ENCODE assay signal across 15 cellular contexts in the genomic region with DNA sequence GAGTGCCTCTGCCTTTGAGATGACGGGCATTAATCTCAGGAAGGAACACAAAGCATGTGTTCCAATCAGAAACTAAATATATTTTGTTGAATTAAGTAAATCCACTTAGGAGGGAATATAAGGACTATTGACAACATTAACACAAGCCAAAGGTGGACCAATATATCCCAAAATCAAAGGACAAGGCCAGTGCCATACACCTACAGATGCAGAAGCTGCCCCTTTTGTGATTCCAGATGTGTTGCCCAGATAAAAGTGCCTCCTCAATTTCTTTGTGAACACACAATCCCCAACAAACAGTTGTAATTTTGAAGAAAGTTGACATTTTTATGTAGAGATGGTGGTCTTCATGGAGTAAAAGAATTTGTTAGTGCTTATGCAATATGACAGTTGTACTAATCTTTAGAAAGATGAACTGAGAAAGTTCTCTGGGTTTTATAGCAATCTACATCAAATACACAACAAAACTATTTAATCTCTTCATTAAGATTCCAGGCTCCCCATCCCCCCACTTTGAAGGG. TPM values are rescaled to one million over a fixed set of nuclear protein-coding genes. Genes with fewer than 3 reads are reported as not detected.
DNase-seq lines count a peak whose midpoint lies in the region; ATAC-seq, FAIRE-seq and TF ChIP-seq lines count a peak whose summit lies in the region.
"Had no signal": no experiment of that assay in that cellular context is flagged by ENCODE, and none has a peak within 500 bp of the region (broad histone marks: within the 10 kb centered on the region; RNA-seq: fewer than 3 reads in every experiment).

No MANE protein-coding gene starts in this region.

- TF ChIP-seq RAD21 in HepG2 (CRISPR knock-in tag; IDR thresholded peaks at IDR 0.05) = no peak

- POLR2A ChIA-PET in HepG2 (lab: Yijun Ruan, JAX) = interaction anchor here (1.5 kb wide), 1 partner anchor 14 kb away, joined by 3 read pairs; no protein-coding TSS in a partner anchor
- POLR2A ChIA-PET in OCI-LY7 (lab: Charles Lee) = interaction anchor here (1.5 kb wide), 1 partner anchor 39 kb away, joined by 3 read pairs; no protein-coding TSS in a partner anchor

- TF ChIP-seq POLR2A in HepG2 (IDR thresholded peaks at IDR 0.05; ENCODE audit: insufficient read depth in 1 of 2, low read depth in 2 of 2, low read length in 2 of 2) = no peak
- no peak for TF ChIP-seq POLR2A in right lobe of liver (IDR thresholded peaks at IDR 0.05)
- no peak for TF ChIP-seq POLR2A in GM12892 (IDR thresholded peaks at IDR 0.05; ENCODE audit: low read depth, low read length)

- no peaks in the 10 kb centered on the region for H3K9me2 ChIP-seq in OCI-LY7 (ENCODE audit: insufficient read depth, low read length)

- H3K27ac Mint-ChIP-seq in effector memory CD8-positive, alpha-beta T cell = peak overlapping the region; percentile 5 to 60

- peaks cover 63% of the 10 kb centered on the region for H3K36me3 Mint-ChIP-seq in effector memory CD8-positive, alpha-beta T cell (ENCODE audit: insufficient read depth)

- no peaks in the 10 kb centered on the region for H3K27me3 ChIP-seq in HepG2 (ENCODE audit: control insufficient read depth in 1 of 2, insufficient read depth in 2 of 2, low read length in 2 of 2)
- H3K27me3 ChIP-seq in right lobe of liver = no peaks in the 10 kb centered on the region

- no peak for DNase-seq in HepG2 (ENCODE audit: low spot score)
- DNase-seq in right lobe of liver = no peak
- no peak for DNase-seq in OCI-LY7 (ENCODE audit: low spot score)
- DNase-seq in effector memory CD8-positive, alpha-beta T cell = no peak
- no peak for DNase-seq in putamen (ENCODE audit: low spot score)
- DNase-seq in GM12892 (ENCODE audit: insufficient read length) = no peak
- DNase-seq: ACHN, EL, KG1, NCI-H1436, NCI-H2029, NCI-H2171, NCI-H446, NCI-H748 treated with DMSO at 0.1 percent for 48 hours had no signal

- no peak overlapping the region for H3K9ac ChIP-seq in HepG2 (ENCODE audit: insufficient read depth, low read depth, low read length)

- no peaks in the 10 kb centered on the region for H3K9me3 Mint-ChIP-seq in effector memory CD8-positive, alpha-beta T cell

- CTCF ChIA-PET in HepG2 (lab: Yijun Ruan, JAX; ENCODE audit: low intra/inter-chr PET ratio, low total read pairs) = no interaction called here
- CTCF ChIA-PET in OCI-LY7 (lab: Charles Lee; ENCODE audit: unreplicated experiment) = no interaction called here

- TF ChIP-seq CTCF in HepG2 (CRISPR knock-in tag; IDR thresholded peaks at IDR 0.05) (no peak), right lobe of liver (IDR thresholded peaks at IDR 0.05) (no peak), OCI-LY7 (conservative IDR thresholded peaks at IDR 0.05; ENCODE audit: low read length) (no peak)

- H3K9me3 ChIP-seq in HepG2 (ENCODE audit: low read length) (no peaks in the 10 kb centered on the region), right lobe of liver (no peaks in the 10 kb centered on the region), OCI-LY7 (ENCODE audit: low read length) (no peaks in the 10 kb centered on the region)

- H4K20me1 ChIP-seq in HepG2 (ENCODE audit: insufficient read depth, low read length) = no peaks in the 10 kb centered on the region
- 0 out of 2 replicates have a peak, but pooled peaks cover 4% of the 10 kb centered on the region for H4K20me1 ChIP-seq in OCI-LY7 (ENCODE audit: insufficient read depth, low read length)

- intact Hi-C loops in HepG2 (cut with micrococcal nuclease; ENCODE audit: unreplicated experiment) = loop anchor here (5.0 kb wide), 1 partner anchor 35 kb away; the partner anchor contains the start of genes POLR1A and PTCD3
- intact Hi-C loops in right lobe of liver (cut with DNase I) = no loop called here
- intact Hi-C loops in OCI-LY7 (cut with micrococcal nuclease; ENCODE audit: unreplicated experiment) = no loop called here

- peaks cover 0 to 4% of the 10 kb centered on the region in 2 donors for H3K4me1 Mint-ChIP-seq in effector memory CD8-positive, alpha-beta T cell (ENCODE audit: low read depth in 2 of 2)

- H3K79me2 ChIP-seq in HepG2 (ENCODE audit: insufficient read depth, low read length) = no peaks in the 10 kb centered on the region
- no peaks in the 10 kb centered on the region for H3K79me2 ChIP-seq in OCI-LY7 (ENCODE audit: insufficient read depth, low read depth, low read length)

- TF ChIP-seq EP300 in HepG2 (IDR thresholded peaks at IDR 0.05; ENCODE audit: low read depth in 2 of 2, low read length in 2 of 2) = no peak
- no peak for TF ChIP-seq EP300 in HepG2 (CRISPR knock-in tag; IDR thresholded peaks at IDR 0.05; ENCODE audit: borderline replicate concordance)

- H2AFZ ChIP-seq in HepG2 (ENCODE audit: low read length) = no peak overlapping the region
- H2AFZ ChIP-seq in OCI-LY7 (ENCODE audit: low read length) = no peak overlapping the region

- H3K4me1 ChIP-seq in HepG2 (ENCODE audit: insufficient read depth, low read length) = peaks cover 20% of the 10 kb centered on the region
- no peaks in the 10 kb centered on the region for H3K4me1 ChIP-seq in right lobe of liver
- no peaks in the 10 kb centered on the region for H3K4me1 ChIP-seq in OCI-LY7 (ENCODE audit: insufficient read depth, low read length, poor library complexity, severe bottlenecking)

- H3K27me3 Mint-ChIP-seq in effector memory CD8-positive, alpha-beta T cell = no peaks in the 10 kb centered on the region

- FAIRE-seq in HepG2 (lab: Jason Lieb, UNC) (no peak), GM12892 (lab: Jason Lieb, UNC) (no peak)

- in situ Hi-C loops in HepG2 (cut with HindIII; ENCODE audit: extremely low pct_ligation_motif_present, low pct_unique_long_range_greater_than_20kb) = no loop called here

- WGBS in HepG2 (ENCODE audit: low lambda C conversion rate) = 98% methylated on average over 1 of the region's 1 CpG
- 81% methylated on average over 1 of the region's 1 CpG for WGBS in right lobe of liver (ENCODE audit: insufficient coverage, low coverage, low lambda C conversion rate, missing lambda C conversion rate)

- H3K36me3 ChIP-seq in HepG2 (replicated peaks in 1 of 2; ENCODE audit: control insufficient read depth in 1 of 2, insufficient read depth in 2 of 2, low read length in 2 of 2) (peaks cover 23 to 69% of the 10 kb centered on the region in 2 experiments), right lobe of liver (peaks cover 0 to 87% (median 36%) of the 10 kb centered on the region in 4 donors), OCI-LY7 (ENCODE audit: insufficient read depth, low read length) (peaks cover 99% of the 10 kb centered on the region)

- no peak overlapping the region for H3K4me2 ChIP-seq in HepG2 (ENCODE audit: low read depth, low read length)
- H3K4me2 ChIP-seq in OCI-LY7 (ENCODE audit: low read length) = no peak overlapping the region

- ATAC-seq in HepG2 = no peak
- no peak for ATAC-seq in right lobe of liver
- no peak for ATAC-seq in effector memory CD8-positive, alpha-beta T cell (replicated peaks)
- ATAC-seq in GM18870 (IDR thresholded peaks at IDR 0.05; ENCODE audit: unreplicated experiment) = no peak

- H3K27ac ChIP-seq in HepG2 (ENCODE audit: extremely low read length, insufficient read depth, low read length) (no peak overlapping the region), right lobe of liver (no peak overlapping the region), OCI-LY7 (ENCODE audit: low read depth, low read length, poor library complexity, severe bottlenecking) (no peak overlapping the region)

- no peak overlapping the region for H3K4me3 Mint-ChIP-seq in effector memory CD8-positive, alpha-beta T cell

- BruUV-seq in HepG2 (replicated peaks; lab: Mats Ljungman, UMichigan) (no TSS peak), OCI-LY7 (replicated peaks; lab: Mats Ljungman, UMichigan) (TSS peak; percentile 14)

- H3K4me3 ChIP-seq in HepG2 (replicated peaks in 1 of 3; ENCODE audit: insufficient read depth in 1 of 3, low read depth in 2 of 3, low read length in 3 of 3) = no peak overlapping the region
- H3K4me3 ChIP-seq in right lobe of liver = no peak overlapping the region
- no peak overlapping the region for H3K4me3 ChIP-seq in OCI-LY7 (ENCODE audit: low read depth, low read length, poor library complexity, severe bottlenecking)

RNA-seq across cellular contexts. Expression of gene PTCD3, which starts 36.8 kb away (rescaled TPM):
- total RNA-seq in HepG2 (2016; rRNA removed; fragmentation: Illumina TruSeq; extraction: Trizol) (309 and 342 TPM in 2 replicates), right lobe of liver (10 to 100 TPM; 47.6 to 68.2 (median 56.1) TPM), OCI-LY7 (2022) (215 and 227 TPM in 2 replicates)
- 71.6 and 79.2 TPM in 2 replicates for total RNA-seq in HepG2 (2016; cell fraction: cytosol; rRNA removed; fragmentation: Illumina TruSeq; extraction: Trizol; ENCODE audit: low read depth)
- total RNA-seq in HepG2 (2016; cell fraction: insoluble cytoplasmic fraction; rRNA removed; fragmentation: Illumina TruSeq; extraction: Trizol) = 310 TPM in 2 replicates
- 58.3 and 77.0 TPM in 2 replicates for total RNA-seq in HepG2 (2016; cell fraction: membrane; rRNA removed; fragmentation: Illumina TruSeq; extraction: Trizol)
- 445 and 480 TPM in 2 replicates for total RNA-seq in HepG2 (2016; cell fraction: nucleus; rRNA removed; fragmentation: Illumina TruSeq; extraction: Trizol)
- polyA plus RNA-seq in HepG2 (2011; rRNA removed) = 98.5 and 124 TPM in 2 replicates
- 24.5 and 34.9 TPM in 2 replicates for polyA plus RNA-seq in HepG2 (2011; cell fraction: cytosol; rRNA removed)
- 236 and 278 TPM in 2 replicates for polyA plus RNA-seq in HepG2 (2011; cell fraction: nucleus; rRNA removed)
- 66.3 and 99.3 TPM in 2 replicates for polyA plus RNA-seq in HepG2 (2012)
- polyA plus RNA-seq in HepG2 (2016; cell fraction: cytosol; fragmentation: Illumina TruSeq; extraction: Trizol; ENCODE audit: low read depth) = 8.5 and 10.5 TPM in 2 replicates
- polyA plus RNA-seq in HepG2 (2016; cell fraction: insoluble cytoplasmic fraction; fragmentation: Illumina TruSeq; extraction: Trizol; ENCODE audit: low read depth) = 166 and 170 TPM in 2 replicates
- polyA plus RNA-seq in HepG2 (2016; cell fraction: membrane; fragmentation: Illumina TruSeq; extraction: Trizol; ENCODE audit: low read depth) = 10.8 and 14.6 TPM in 2 replicates
- 350 and 370 TPM in 2 replicates for polyA plus RNA-seq in HepG2 (2016; cell fraction: nucleus; fragmentation: Illumina TruSeq; extraction: Trizol; ENCODE audit: insufficient read depth, low read depth)
- 87.7 and 177 TPM in 2 replicates for polyA minus RNA-seq in HepG2 (2011; rRNA and poly(A)+ RNA removed; ENCODE audit: low replicate concordance)
- 91.6 and 159 TPM in 2 replicates for polyA minus RNA-seq in HepG2 (2011; cell fraction: cytosol; rRNA and poly(A)+ RNA removed)
- polyA minus RNA-seq in HepG2 (2011; cell fraction: nucleus; rRNA and poly(A)+ RNA removed) = 941 and 2,119 TPM in 2 replicates
- total RNA-seq in OCI-LY7 (2014; rRNA removed; shearing (Covaris generic)) = 152 and 164 TPM in 2 replicates
- 91.4 TPM for polyA plus RNA-seq in GM12892 (2012; ENCODE audit: missing spikeins)

RNA-seq across cellular contexts. Expression of gene POLR1A, which starts 37.1 kb away (rescaled TPM):
- total RNA-seq in HepG2 (2016; rRNA removed; fragmentation: Illumina TruSeq; extraction: Trizol) (39.9 and 61.1 TPM in 2 replicates), right lobe of liver (10 to 100 TPM; 12.5 to 19.7 (median 14.4) TPM), OCI-LY7 (2022) (42.3 and 53.3 TPM in 2 replicates)
- 4.1 and 4.4 TPM in 2 replicates for total RNA-seq in HepG2 (2016; cell fraction: cytosol; rRNA removed; fragmentation: Illumina TruSeq; extraction: Trizol; ENCODE audit: low read depth)
- 41.0 and 46.9 TPM in 2 replicates for total RNA-seq in HepG2 (2016; cell fraction: insoluble cytoplasmic fraction; rRNA removed; fragmentation: Illumina TruSeq; extraction: Trizol)
- total RNA-seq in HepG2 (2016; cell fraction: membrane; rRNA removed; fragmentation: Illumina TruSeq; extraction: Trizol) = 11.5 and 14.0 TPM in 2 replicates
- total RNA-seq in HepG2 (2016; cell fraction: nucleus; rRNA removed; fragmentation: Illumina TruSeq; extraction: Trizol) = 44.7 and 47.5 TPM in 2 replicates
- 6.5 and 7.2 TPM in 2 replicates for polyA plus RNA-seq in HepG2 (2011; rRNA removed)
- 4.2 and 4.6 TPM in 2 replicates for polyA plus RNA-seq in HepG2 (2011; cell fraction: cytosol; rRNA removed)
- polyA plus RNA-seq in HepG2 (2011; cell fraction: nucleus; rRNA removed) = 13.7 and 16.1 TPM in 2 replicates
- 13.5 and 22.6 TPM in 2 replicates for polyA plus RNA-seq in HepG2 (2012)
- polyA plus RNA-seq in HepG2 (2016; cell fraction: cytosol; fragmentation: Illumina TruSeq; extraction: Trizol; ENCODE audit: low read depth) = 1.0 TPM in 2 replicates
- polyA plus RNA-seq in HepG2 (2016; cell fraction: insoluble cytoplasmic fraction; fragmentation: Illumina TruSeq; extraction: Trizol; ENCODE audit: low read depth) = 14.6 and 20.3 TPM in 2 replicates
- 2.5 and 3.0 TPM in 2 replicates for polyA plus RNA-seq in HepG2 (2016; cell fraction: membrane; fragmentation: Illumina TruSeq; extraction: Trizol; ENCODE audit: low read depth)
- polyA plus RNA-seq in HepG2 (2016; cell fraction: nucleus; fragmentation: Illumina TruSeq; extraction: Trizol; ENCODE audit: insufficient read depth, low read depth) = 26.2 and 30.4 TPM in 2 replicates
- polyA minus RNA-seq in HepG2 (2011; rRNA and poly(A)+ RNA removed; ENCODE audit: low replicate concordance) = 21.9 and 31.1 TPM in 2 replicates
- polyA minus RNA-seq in HepG2 (2011; cell fraction: cytosol; rRNA and poly(A)+ RNA removed) = 18.7 and 22.5 TPM in 2 replicates
- polyA minus RNA-seq in HepG2 (2011; cell fraction: nucleus; rRNA and poly(A)+ RNA removed) = 50.6 and 72.4 TPM in 2 replicates
- total RNA-seq in OCI-LY7 (2014; rRNA removed; shearing (Covaris generic)) = 17.5 and 24.0 TPM in 2 replicates
- 16.7 TPM for polyA plus RNA-seq in GM12892 (2012; ENCODE audit: missing spikeins)

RNA-seq across cellular contexts. Expression of gene IMMT, which starts 52.5 kb away (rescaled TPM):
- 119 and 174 TPM in 2 replicates for total RNA-seq in HepG2 (2016; rRNA removed; fragmentation: Illumina TruSeq; extraction: Trizol)
- 15.3 and 18.4 TPM in 2 replicates for total RNA-seq in HepG2 (2016; cell fraction: cytosol; rRNA removed; fragmentation: Illumina TruSeq; extraction: Trizol; ENCODE audit: low read depth)
- 120 and 173 TPM in 2 replicates for total RNA-seq in HepG2 (2016; cell fraction: insoluble cytoplasmic fraction; rRNA removed; fragmentation: Illumina TruSeq; extraction: Trizol)
- 33.8 and 38.5 TPM in 2 replicates for total RNA-seq in HepG2 (2016; cell fraction: membrane; rRNA removed; fragmentation: Illumina TruSeq; extraction: Trizol)
- 77.7 and 86.2 TPM in 2 replicates for total RNA-seq in HepG2 (2016; cell fraction: nucleus; rRNA removed; fragmentation: Illumina TruSeq; extraction: Trizol)
- polyA plus RNA-seq in HepG2 (2011; rRNA removed) = 52.3 and 63.5 TPM in 2 replicates
- polyA plus RNA-seq in HepG2 (2011; cell fraction: cytosol; rRNA removed) = 44.9 and 51.8 TPM in 2 replicates
- 33.6 and 36.1 TPM in 2 replicates for polyA plus RNA-seq in HepG2 (2011; cell fraction: nucleus; rRNA removed)
- 82.6 and 99.8 TPM in 2 replicates for polyA plus RNA-seq in HepG2 (2012)
- polyA plus RNA-seq in HepG2 (2016; cell fraction: cytosol; fragmentation: Illumina TruSeq; extraction: Trizol; ENCODE audit: low read depth) = 12.7 and 14.4 TPM in 2 replicates
- 192 and 195 TPM in 2 replicates for polyA plus RNA-seq in HepG2 (2016; cell fraction: insoluble cytoplasmic fraction; fragmentation: Illumina TruSeq; extraction: Trizol; ENCODE audit: low read depth)
- polyA plus RNA-seq in HepG2 (2016; cell fraction: membrane; fragmentation: Illumina TruSeq; extraction: Trizol; ENCODE audit: low read depth) = 23.3 and 29.6 TPM in 2 replicates
- polyA plus RNA-seq in HepG2 (2016; cell fraction: nucleus; fragmentation: Illumina TruSeq; extraction: Trizol; ENCODE audit: insufficient read depth, low read depth) = 110 TPM in 2 replicates
- polyA minus RNA-seq in HepG2 (2011; rRNA and poly(A)+ RNA removed; ENCODE audit: low replicate concordance) = 58.1 and 76.7 TPM in 2 replicates
- 66.1 and 82.3 TPM in 2 replicates for polyA minus RNA-seq in HepG2 (2011; cell fraction: cytosol; rRNA and poly(A)+ RNA removed)
- polyA minus RNA-seq in HepG2 (2011; cell fraction: nucleus; rRNA and poly(A)+ RNA removed) = 88.0 and 90.4 TPM in 2 replicates
- total RNA-seq in right lobe of liver = 10 to 100 TPM; 48.9 to 56.9 (median 52.5) TPM
- 77.3 and 82.1 TPM in 2 replicates for total RNA-seq in OCI-LY7 (2014; rRNA removed; shearing (Covaris generic))
- total RNA-seq in OCI-LY7 (2022) = 121 and 128 TPM in 2 replicates
- polyA plus RNA-seq in GM12892 (2012; ENCODE audit: missing spikeins) = 88.2 TPM

RNA-seq across cellular contexts. Expression of gene MRPL35, which starts 56.5 kb away (rescaled TPM):
- 97.1 and 152 TPM in 2 replicates for total RNA-seq in HepG2 (2016; rRNA removed; fragmentation: Illumina TruSeq; extraction: Trizol)
- 25.4 and 27.6 TPM in 2 replicates for total RNA-seq in HepG2 (2016; cell fraction: cytosol; rRNA removed; fragmentation: Illumina TruSeq; extraction: Trizol; ENCODE audit: low read depth)
- total RNA-seq in HepG2 (2016; cell fraction: insoluble cytoplasmic fraction; rRNA removed; fragmentation: Illumina TruSeq; extraction: Trizol) = 97.8 and 161 TPM in 2 replicates
- total RNA-seq in HepG2 (2016; cell fraction: membrane; rRNA removed; fragmentation: Illumina TruSeq; extraction: Trizol) = 21.6 and 28.9 TPM in 2 replicates
- 35.9 and 40.2 TPM in 2 replicates for total RNA-seq in HepG2 (2016; cell fraction: nucleus; rRNA removed; fragmentation: Illumina TruSeq; extraction: Trizol)
- 80.5 and 86.1 TPM in 2 replicates for polyA plus RNA-seq in HepG2 (2011; rRNA removed)
- polyA plus RNA-seq in HepG2 (2011; cell fraction: cytosol; rRNA removed) = 62.3 and 68.7 TPM in 2 replicates
- 40.2 and 46.3 TPM in 2 replicates for polyA plus RNA-seq in HepG2 (2011; cell fraction: nucleus; rRNA removed)
- polyA plus RNA-seq in HepG2 (2012) = 31.5 and 48.9 TPM in 2 replicates
- polyA plus RNA-seq in HepG2 (2016; cell fraction: cytosol; fragmentation: Illumina TruSeq; extraction: Trizol; ENCODE audit: low read depth) = 21.8 and 23.1 TPM in 2 replicates
- 148 and 150 TPM in 2 replicates for polyA plus RNA-seq in HepG2 (2016; cell fraction: insoluble cytoplasmic fraction; fragmentation: Illumina TruSeq; extraction: Trizol; ENCODE audit: low read depth)
- polyA plus RNA-seq in HepG2 (2016; cell fraction: membrane; fragmentation: Illumina TruSeq; extraction: Trizol; ENCODE audit: low read depth) = 17.2 and 19.6 TPM in 2 replicates
- polyA plus RNA-seq in HepG2 (2016; cell fraction: nucleus; fragmentation: Illumina TruSeq; extraction: Trizol; ENCODE audit: insufficient read depth, low read depth) = 55.3 and 64.5 TPM in 2 replicates
- 143 and 152 TPM in 2 replicates for polyA minus RNA-seq in HepG2 (2011; rRNA and poly(A)+ RNA removed; ENCODE audit: low replicate concordance)
- 21.9 and 30.4 TPM in 2 replicates for polyA minus RNA-seq in HepG2 (2011; cell fraction: cytosol; rRNA and poly(A)+ RNA removed)
- 27.9 and 35.1 TPM in 2 replicates for polyA minus RNA-seq in HepG2 (2011; cell fraction: nucleus; rRNA and poly(A)+ RNA removed)
- total RNA-seq in right lobe of liver = 10 to 100 TPM; 21.1 to 42.2 (median 24.1) TPM
- 26.8 and 26.9 TPM in 2 replicates for total RNA-seq in OCI-LY7 (2014; rRNA removed; shearing (Covaris generic))
- 48.7 and 56.8 TPM in 2 replicates for total RNA-seq in OCI-LY7 (2022)
- polyA plus RNA-seq in GM12892 (2012; ENCODE audit: missing spikeins) = 86.3 TPM
